Comparison of ENCODE assay signal across 8 cellular contexts in genomic region chr5:134873987-134874830, GRCh38. TPM values are rescaled to one million over a fixed set of nuclear protein-coding genes. Genes with fewer than 3 reads are reported as not detected.
DNase-seq lines count a peak whose midpoint lies in the region; ATAC-seq and TF ChIP-seq lines count a peak whose summit lies in the region.

TSS of gene TXNDC15 (plus strand) at chr5:134874371. CDS start at chr5:134874428, 57 bp downstream.

- H3K36me3 ChIP-seq in Peyer's patch: no peaks in the 10 kb centered on the region

- no peaks in the 10 kb centered on the region for H3K9me3 ChIP-seq in Peyer's patch

- no peaks in the 10 kb centered on the region for H3K36me3 Mint-ChIP-seq in naive B cell
- peaks cover 7% of the 10 kb centered on the region for H3K36me3 Mint-ChIP-seq in stimulated activated memory B cell treated with anti-CD40 and anti-IgM and Interleukin-4, amounts not matched to agents 10 μg/mL and 1 μg/mL and 100 μg/mL, for 72 hours

- peak within 1 kb of the TSS; percentile 84 to 94 (median 88) for H3K4me3 ChIP-seq in Peyer's patch

- peak within 1 kb of the TSS; percentile 87 to 94 (median 92) for H3K27ac ChIP-seq in Peyer's patch

- peak within 1 kb of the TSS; percentile 94 to 99 (median 96) for H3K4me3 Mint-ChIP-seq in naive B cell
- peak within 1 kb of the TSS; percentile 100 for H3K4me3 Mint-ChIP-seq in stimulated activated memory B cell treated with anti-CD40 and anti-IgM and Interleukin-4, amounts not matched to agents 10 μg/mL and 1 μg/mL and 100 μg/mL, for 72 hours

- H3K27me3 ChIP-seq in Peyer's patch: no peaks in the 10 kb centered on the region

- peak; percentile 80 for ATAC-seq in GM21447 (IDR thresholded peaks at IDR 0.05; ENCODE audit: unreplicated experiment)
- ATAC-seq in naive B cell (ENCODE audit: low read depth in 2 of 2): peak; percentile 95 to 96
- ATAC-seq in stimulated activated memory B cell treated with anti-CD40 and anti-IgM and Interleukin-4, amounts not matched to agents 10 μg/mL and 1 μg/mL and 100 μg/mL, for 72 hours: peak; percentile 94

- TF ChIP-seq CTCF in Peyer's patch (IDR thresholded peaks at IDR 0.05): no peak

- peaks cover 28 to 47% (median 45%) of the 10 kb centered on the region in 3 donors for H3K4me1 Mint-ChIP-seq in naive B cell
- peaks cover 46% of the 10 kb centered on the region for H3K4me1 Mint-ChIP-seq in stimulated activated memory B cell treated with anti-CD40 and anti-IgM and Interleukin-4, amounts not matched to agents 10 μg/mL and 1 μg/mL and 100 μg/mL, for 72 hours

- H3K9me3 Mint-ChIP-seq in naive B cell: no peaks in the 10 kb centered on the region
- no peaks in the 10 kb centered on the region for H3K9me3 Mint-ChIP-seq in stimulated activated memory B cell treated with anti-CD40 and anti-IgM and Interleukin-4, amounts not matched to agents 10 μg/mL and 1 μg/mL and 100 μg/mL, for 72 hours

- H3K27ac Mint-ChIP-seq in naive B cell: peak within 1 kb of the TSS; percentile 95 to 98 (median 96)
- peak within 1 kb of the TSS; percentile 100 for H3K27ac Mint-ChIP-seq in stimulated activated memory B cell treated with anti-CD40 and anti-IgM and Interleukin-4, amounts not matched to agents 10 μg/mL and 1 μg/mL and 100 μg/mL, for 72 hours

- peak; percentile 93 for DNase-seq in DMS 273 (lab: John Stamatoyannopoulos, UW; ENCODE audit: unreplicated experiment)
- peak; percentile 82 for DNase-seq in HuH-7 (ENCODE audit: low spot score)
- DNase-seq in Peyer's patch: peak; percentile 83 to 93 (median 91)
- peak; percentile 73 for DNase-seq in activated T-helper 1 cell treated with Interleukin-2 at 50 U/mL for 16 hours (ENCODE audit: low read depth)
- peak; percentile 86 for DNase-seq in fibroblast of gingiva (ENCODE audit: low read depth)
- peak; percentile 80 for DNase-seq in naive B cell

- peaks cover 0 to 23% (median 7%) of the 10 kb centered on the region in 4 donors for H3K4me1 ChIP-seq in Peyer's patch

- H3K27me3 Mint-ChIP-seq in naive B cell: no peaks in the 10 kb centered on the region
- no peaks in the 10 kb centered on the region for H3K27me3 Mint-ChIP-seq in stimulated activated memory B cell treated with anti-CD40 and anti-IgM and Interleukin-4, amounts not matched to agents 10 μg/mL and 1 μg/mL and 100 μg/mL, for 72 hours

- peak; percentile 53 to 60 for TF ChIP-seq POLR2A in Peyer's patch (IDR thresholded peaks at IDR 0.05)

RNA-seq across cellular contexts. Expression of gene TXNDC15, which starts in this region (rescaled TPM):
- total RNA-seq in Peyer's patch: 10 to 100 TPM; 34.3 to 81.7 (median 39.9) TPM
- 10 to 100 TPM in 2 of 6 donors, 1 to 10 TPM in 4; 6.7 to 14.8 (median 9.1) TPM for polyA plus RNA-seq in naive B cell (ENCODE audit: low read depth in 6 of 6)

Comparison
In these comparisons a context has a peak if more than half of its experiments do, and no peak if none do; other contexts are left out.
1. Peak in every context shown above with its lines: DNase-seq, ATAC-seq, H3K4me3 ChIP-seq and H3K27ac ChIP-seq.